In the genomic region with DNA sequence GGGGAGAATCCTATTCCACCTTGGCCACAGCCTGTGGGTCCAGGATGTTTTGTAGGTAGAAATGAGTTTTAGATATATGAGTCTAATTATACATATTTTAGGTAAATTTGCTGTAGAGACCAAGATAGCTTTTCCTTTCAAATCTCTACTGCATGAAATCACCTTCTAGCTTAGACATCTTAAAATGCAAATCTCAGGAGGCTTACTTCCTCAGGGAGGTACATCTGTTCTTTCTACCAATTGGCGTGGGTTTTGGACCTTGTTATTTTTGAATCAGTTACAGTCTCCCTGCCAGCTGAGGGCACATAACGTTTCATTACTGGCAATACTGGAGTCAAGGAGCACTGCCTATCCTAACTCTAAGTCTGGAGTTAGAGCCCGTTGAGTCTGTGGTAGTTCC, we compare ENCODE assay signal across 5 cellular contexts.
"Had no signal": no experiment of that assay in that cellular context is flagged by ENCODE, and none has a peak within 500 bp of the region (broad histone marks: within the 10 kb centered on the region; RNA-seq: fewer than 3 reads in every experiment).

No MANE protein-coding gene starts in this region.

- H3K27ac Mint-ChIP-seq: GM23338, H9 had no signal

- H3K4me3 ChIP-seq: GM23338, K562 had no signal

- ATAC-seq: GM23338, K562 had no signal

- DNase-seq: H9, HCEC 1CT, IMR-90 had no signal

- H2AFZ ChIP-seq: GM23338 had no signal

- H3K4me3 Mint-ChIP-seq: GM23338, H9 had no signal

- H3K4me2 ChIP-seq: GM23338 had no signal
